Comparison of ENCODE assay signal across 20 cellular contexts in genomic region chr2:54872783-54873182, GRCh38.
DNase-seq lines count a peak whose midpoint lies in the region; ATAC-seq, FAIRE-seq and TF ChIP-seq lines count a peak whose summit lies in the region.
"Had no signal": no experiment of that assay in that cellular context is flagged by ENCODE, and none has a peak within 500 bp of the region (broad histone marks: within the 10 kb centered on the region; RNA-seq: fewer than 3 reads in every experiment).

No MANE protein-coding gene starts in this region.

- no peak overlapping the region for H3K27ac ChIP-seq in A549

- POLR2A ChIA-PET in A549 (lab: Yijun Ruan, JAX), result no interaction called here

- CTCF ChIA-PET in A549 (lab: Yijun Ruan, JAX), result interaction anchor here (0.5 to 2.9 kb wide), 6 partner anchors 8 to 296 kb away, joined by 3 to 7 read pairs (median 4); no protein-coding TSS in a partner anchor

- peaks cover 22% of the 10 kb centered on the region for H3K4me1 ChIP-seq in A549
- H3K4me1 ChIP-seq: Peyer's patch had no signal

- no peak for TF ChIP-seq POLR2A in A549 (IDR thresholded peaks at IDR 0.05; ENCODE audit: low read length)

- WGBS in A549 (ENCODE audit: missing lambda C conversion rate), result 58% methylated on average over 3 of the region's 3 CpGs

- no peaks in the 10 kb centered on the region for H3K9me3 ChIP-seq in A549
- H3K9me3 ChIP-seq: HAP-1, Peyer's patch had no signal

- no peak for TF ChIP-seq EP300 in A549 (IDR thresholded peaks at IDR 0.05)

- no peak for ATAC-seq in A549
- ATAC-seq in left colon, result peak; percentile 52
- no peak for ATAC-seq in left lobe of liver
- ATAC-seq: K562, SK-N-SH treated with all-trans-retinoic acid at 6 μM for 48 hours had no signal

- DNase-seq in A549 (ENCODE audit: low read depth in 1 of 2, low spot score in 1 of 2) (no peak), NCI-H146 (lab: John Stamatoyannopoulos, UW) (peak; percentile 14), NCI-H524 treated with DMSO at 0.1 percent for 48 hours (lab: John Stamatoyannopoulos, UW) (peak; percentile 50), left colon (no peak), RCC 7860 (ENCODE audit: low spot score) (no peak), NCI-H82 (lab: John Stamatoyannopoulos, UW) (no peak), left lobe of liver (ENCODE audit: low spot score) (no peak)
- no peak for DNase-seq in activated T-cell treated with anti-CD3 and anti-CD28 coated beads, Interleukin-2, amount 50 U/mL, for 1 hour
- DNase-seq: ACHN, AML-193, COR-L47, DMS79, NCI-H1417 treated with DMSO at 0.1 percent for 48 hours, NCI-H2081 treated with DMSO at 0.1 percent for 48 hours, NCI-H226, Right ventricle myocardium superior had no signal

- TF ChIP-seq CTCF in A549 (IDR thresholded peaks at IDR 0.05), result no peak

- peak overlapping the region; percentile 30; the same call in 1 of the 3 replicates for H3K4me2 ChIP-seq in A549

- intact Hi-C loops in left colon (cut with DNase I, micrococcal nuclease), result no loop called here

- no peak for TF ChIP-seq RAD21 in A549 (conservative IDR thresholded peaks at IDR 0.05 in 1 of 2, IDR thresholded peaks at IDR 0.05 in 1 of 2)

- H3K4me3 ChIP-seq in A549, result no peak overlapping the region
- H3K4me3 ChIP-seq: HAP-1, K562, Peyer's patch had no signal

- FAIRE-seq in A549 (lab: Jason Lieb, UNC), result no peak
- FAIRE-seq in RCC 7860 (lab: Jason Lieb, UNC), result no peak
- FAIRE-seq: K562 had no signal

TF ChIP-seq in A549, 52 proteins besides CTCF, POLR2A, EP300 and RAD21:
- TF ChIP-seq ZFP36 (IDR thresholded peaks at IDR 0.05; ENCODE audit: borderline replicate concordance, partially characterized antibody) (no peak), SMC3 (IDR thresholded peaks at IDR 0.05) (no peak), PBX3 (IDR thresholded peaks at IDR 0.05) (no peak), CBX8 (IDR thresholded peaks at IDR 0.05) (no peak), NR3C1 (IDR thresholded peaks at IDR 0.05) (no peak), CHD2 (IDR thresholded peaks at IDR 0.05; ENCODE audit: low read length, partially characterized antibody) (no peak), ZSCAN20 (CRISPR knock-in tag; IDR thresholded peaks at IDR 0.05) (no peak), E2F6 (IDR thresholded peaks at IDR 0.05; ENCODE audit: borderline replicate concordance, low read depth) (no peak), CEBPB (IDR thresholded peaks at IDR 0.05) (no peak), HOXA7 (CRISPR knock-in tag; IDR thresholded peaks at IDR 0.05) (no peak), HDAC2 (IDR thresholded peaks at IDR 0.05) (no peak)
TF ChIP-seq in A549: peak in this region for 0.

Comparison
In these comparisons a context has a peak if more than half of its experiments do, and no peak if none do; other contexts are left out.
1. DNase-seq: peak in NCI-H146 (single experiment) and NCI-H524 treated with DMSO at 0.1 percent for 48 hours (single experiment); none in A549 (0 of 2), left colon (0 of 2), activated T-cell treated with anti-CD3 and anti-CD28 coated beads, Interleukin-2, amount 50 U/mL, for 1 hour (single experiment), RCC 7860 (single experiment), NCI-H82 (single experiment) and left lobe of liver (single experiment).